In the genomic region with DNA sequence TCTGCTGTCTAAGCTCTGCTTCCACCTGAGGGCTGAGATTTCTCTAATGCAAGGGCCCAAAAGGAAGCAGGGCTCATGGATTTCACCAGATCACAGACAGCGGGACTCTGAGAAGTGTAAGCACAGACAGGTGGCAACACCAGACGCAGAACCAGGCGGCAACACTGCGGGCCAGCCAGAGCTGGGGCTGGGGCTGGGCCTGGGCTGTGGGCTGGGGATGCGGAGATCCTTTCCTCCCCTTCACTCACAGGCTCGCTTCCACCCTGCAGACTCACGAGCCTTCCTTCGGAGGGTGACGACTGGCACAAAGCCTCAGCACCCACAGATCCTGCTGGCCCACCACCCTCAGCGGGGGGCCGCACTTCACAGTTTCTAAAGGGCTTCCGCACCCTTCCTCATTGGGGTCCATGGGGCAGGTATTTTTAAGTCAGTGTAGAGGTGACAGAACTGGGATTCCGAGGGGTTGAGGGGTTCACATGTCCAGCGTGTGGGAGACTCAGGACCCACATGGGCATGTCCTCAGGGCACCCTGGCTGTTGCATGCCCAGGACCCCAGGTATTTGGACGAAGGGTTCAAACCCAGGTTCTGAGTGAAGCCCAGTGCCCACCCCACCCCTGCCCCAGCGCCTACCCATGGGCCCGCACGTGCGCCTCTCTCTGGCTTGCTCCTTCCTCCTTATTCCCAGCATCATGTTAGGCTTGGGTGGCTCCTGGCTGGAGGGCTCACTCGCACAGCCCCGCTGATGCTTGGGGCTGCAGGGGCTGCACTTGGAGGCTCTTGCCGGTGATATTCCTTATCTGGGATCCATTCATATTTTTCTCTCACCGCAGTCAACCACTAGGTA, we compare ENCODE assay signal across 22 cellular contexts.
DNase-seq lines count a peak whose midpoint lies in the region; ATAC-seq, FAIRE-seq and TF ChIP-seq lines count a peak whose summit lies in the region.
"Had no signal": no experiment of that assay in that cellular context is flagged by ENCODE, and none has a peak within 500 bp of the region (broad histone marks: within the 10 kb centered on the region; RNA-seq: fewer than 3 reads in every experiment).

No MANE protein-coding gene starts in this region.

- DNase-seq in GM23338 (ENCODE audit: low spot score) = peak; percentile 8
- peak; percentile 36 for DNase-seq in NCI-H1694 (lab: John Stamatoyannopoulos, UW)
- no peak for DNase-seq in H1 (ENCODE audit: low read depth in 1 of 2, low spot score in 2 of 2)
- no peak for DNase-seq in neural progenitor cell (ENCODE audit: low spot score)
- DNase-seq in NCI-H2107 treated with DMSO at 0.1 percent for 48 hours (lab: John Stamatoyannopoulos, UW; ENCODE audit: unreplicated experiment) = no peak
- DNase-seq in NCI-H1092 treated with DMSO at 0.1 percent for 48 hours (lab: John Stamatoyannopoulos, UW) = no peak
- DNase-seq: CD4-positive, alpha-beta T cell; DMS153; GDM1; GM23248; NCI-H1436; NCI-H2029 treated with DMSO at 0.1 percent for 48 hours; NCI-H2171 treated with DMSO at 0.1 percent for 48 hours; NCI-H446; NCI-H526 treated with DMSO at 0.1 percent for 48 hours; SHP77 had no signal

- peaks cover 4% of the 10 kb centered on the region; the same call in 1 of the 2 replicates for H3K4me1 ChIP-seq in GM23338 (ENCODE audit: insufficient read depth)
- H3K4me1 ChIP-seq in H1 (replicated peaks in 1 of 4; ENCODE audit: control insufficient read depth in 3 of 4, insufficient read depth in 4 of 4, low read length in 3 of 4) = peaks cover 0 to 9% (median 0%) of the 10 kb centered on the region in 4 experiments; a peak in 2 of 7 replicates
- peaks cover 58% of the 10 kb centered on the region for H3K4me1 ChIP-seq in neural progenitor cell
- H3K4me1 ChIP-seq: A549, Caco-2 had no signal

- H2AFZ ChIP-seq in GM23338 (peak overlapping the region; percentile 92; the same call in 1 of the 2 replicates), H1 (ENCODE audit: low read length) (peak overlapping the region; percentile 6; the same call in 1 of the 2 replicates), neural progenitor cell (replicated peaks) (no peak overlapping the region)
- H2AFZ ChIP-seq: GM23248 had no signal

- H3K4me1 Mint-ChIP-seq in GM23338 = peaks cover 21% of the 10 kb centered on the region
- H3K4me1 Mint-ChIP-seq in neural progenitor cell = peaks cover 42% of the 10 kb centered on the region

- H2BK5ac ChIP-seq in H1 (ENCODE audit: low read depth, low read length) = no peak overlapping the region

- no peak overlapping the region for H3K4ac ChIP-seq in H1 (replicated peaks; ENCODE audit: insufficient read length, low read depth, low read length)

- no peak overlapping the region for H3K23ac ChIP-seq in H1 (ENCODE audit: insufficient read length)

- H3K4me3 ChIP-seq in GM23338 = no peak overlapping the region
- no peak overlapping the region for H3K4me3 ChIP-seq in H1 (ENCODE audit: extremely low read depth in 1 of 4, insufficient read depth in 2 of 4, low read depth in 3 of 4, low read length in 4 of 4)
- no peak overlapping the region for H3K4me3 ChIP-seq in neural progenitor cell
- H3K4me3 ChIP-seq: A549, GM23248 had no signal

- H3K36me3 ChIP-seq in GM23338 (ENCODE audit: insufficient read depth) = no peaks in the 10 kb centered on the region
- H3K36me3 ChIP-seq in H1 (ENCODE audit: control insufficient read depth in 2 of 4, insufficient read depth in 4 of 4, low read length in 3 of 4) = no peaks in the 10 kb centered on the region
- no peaks in the 10 kb centered on the region for H3K36me3 ChIP-seq in neural progenitor cell

- H3K4me2 ChIP-seq in GM23338 (no peak overlapping the region), H1 (ENCODE audit: insufficient read depth in 1 of 2, low read depth in 2 of 2, low read length in 2 of 2) (no peak overlapping the region), neural progenitor cell (peak overlapping the region; percentile 71)
- H3K4me2 ChIP-seq: A549, KMS-11, SK-N-SH had no signal

- TF ChIP-seq CTCF in GM23338 (conservative IDR thresholded peaks at IDR 0.05; ENCODE audit: low read depth in 2 of 2) (no peak), H1 (IDR thresholded peaks at IDR 0.05; ENCODE audit: control extremely low read depth in 1 of 3, insufficient read depth in 1 of 3, low read depth in 1 of 3, low read length in 3 of 3) (no peak), neural progenitor cell (IDR thresholded peaks at IDR 0.05) (no peak)

- peak overlapping the region; percentile 29 for H4K8ac ChIP-seq in H1 (ENCODE audit: extremely low read depth, insufficient read depth, low read length)

- CTCF ChIA-PET in H1 (lab: Charles Lee; ENCODE audit: partially characterized antibody) = interaction anchor here (1.2 to 1.7 kb wide), 4 partner anchors 13 to 49 kb away, joined by 3 to 10 read pairs (median 7); no protein-coding TSS in a partner anchor

- TF ChIP-seq RAD21 in H1 (IDR thresholded peaks at IDR 0.05 in 1 of 2, conservative IDR thresholded peaks at IDR 0.05 in 1 of 2; ENCODE audit: low read depth in 2 of 2, low read length in 2 of 2) = no peak

- H3K9me2 ChIP-seq in GM23338 (ENCODE audit: insufficient read depth) = no peaks in the 10 kb centered on the region
- H3K9me2 ChIP-seq: SK-N-SH had no signal

- no peak overlapping the region for H2BK120ac ChIP-seq in H1 (replicated peaks; ENCODE audit: low read depth, low read length)

- no peak for FAIRE-seq in H1 (lab: Jason Lieb, UNC)
- FAIRE-seq: A549, RCC 7860 had no signal

- H3K9me3 Mint-ChIP-seq in GM23338 (no peaks in the 10 kb centered on the region), neural progenitor cell (no peaks in the 10 kb centered on the region)
- H3K9me3 Mint-ChIP-seq: CD4-positive, alpha-beta T cell had no signal

- H2AK5ac ChIP-seq in H1 (ENCODE audit: low read depth, low read length) = no peak overlapping the region

- 90% methylated on average over 18 of the region's 23 CpGs; no CpG with 5 or more reads in 1 of the 2 experiments for WGBS in H1 (ENCODE audit: extremely low coverage in 1 of 2, insufficient coverage in 1 of 2, insufficient read length in 1 of 2, insufficient replicate concordance in 2 of 2, low coverage in 1 of 2, low lambda C conversion rate in 2 of 2, missing lambda C conversion rate in 1 of 2), 2 experiments

- H3K27ac Mint-ChIP-seq in GM23338 (no peak overlapping the region), neural progenitor cell (peak overlapping the region; percentile 82)
- H3K27ac Mint-ChIP-seq: CD4-positive, alpha-beta T cell had no signal

- H3K27ac ChIP-seq in GM23338 (ENCODE audit: low read depth) (no peak overlapping the region), H1 (ENCODE audit: low read depth, low read length) (no peak overlapping the region), neural progenitor cell (peak overlapping the region; percentile 86)
- H3K27ac ChIP-seq: A549, GM23248, KMS-11 had no signal

- peaks cover 5% of the 10 kb centered on the region for H3K27me3 Mint-ChIP-seq in GM23338 (ENCODE audit: insufficient read depth, low read depth, poor library complexity)
- H3K27me3 Mint-ChIP-seq in neural progenitor cell (ENCODE audit: insufficient read depth, low read depth) = peaks cover 24% of the 10 kb centered on the region

- peak overlapping the region; percentile 37 for H4K91ac ChIP-seq in H1 (replicated peaks; ENCODE audit: insufficient read length, low read length)

- no peak overlapping the region for H2BK20ac ChIP-seq in H1 (ENCODE audit: low read length)

- no peak overlapping the region for H2BK12ac ChIP-seq in H1 (ENCODE audit: low read depth, low read length)

- H4K20me1 ChIP-seq in GM23338 (replicated peaks; ENCODE audit: insufficient read depth) (no peaks in the 10 kb centered on the region), H1 (replicated peaks in 1 of 2; ENCODE audit: control insufficient read depth in 1 of 2, insufficient read depth in 2 of 2, low read length in 2 of 2) (no peaks in the 10 kb centered on the region), neural progenitor cell (ENCODE audit: low read depth) (peaks cover 10% of the 10 kb centered on the region)

- H3K27me3 ChIP-seq in GM23338 (ENCODE audit: insufficient read depth) (no peaks in the 10 kb centered on the region), H1 (replicated peaks in 1 of 4; ENCODE audit: control insufficient read depth in 3 of 4, extremely low read depth in 1 of 4, insufficient read depth in 3 of 4, low read length in 3 of 4) (0 out of 7 replicates have a peak, but pooled peaks cover 0 to 3% (median 2%) of the 10 kb centered on the region in 4 experiments), neural progenitor cell (no peaks in the 10 kb centered on the region)

- H3K4me3 Mint-ChIP-seq in GM23338 (no peak overlapping the region), neural progenitor cell (peak overlapping the region; percentile 31)
- H3K4me3 Mint-ChIP-seq: CD4-positive, alpha-beta T cell had no signal

- no peak overlapping the region for H3K18ac ChIP-seq in H1 (ENCODE audit: extremely low read depth, low read length)

- no peak overlapping the region for H3K56ac ChIP-seq in H1 (replicated peaks; ENCODE audit: insufficient read length, low read depth, low read length)

- H3F3A ChIP-seq in GM23338 (replicated peaks; ENCODE audit: low read depth) (no peaks in the 10 kb centered on the region), neural progenitor cell (ENCODE audit: low read depth) (peaks cover 31% of the 10 kb centered on the region)

- ATAC-seq in GM23338 (peak; percentile 21), GM19328 (IDR thresholded peaks at IDR 0.05; ENCODE audit: unreplicated experiment) (no peak)
- ATAC-seq: A549 had no signal

- no peaks in the 10 kb centered on the region for H3K23me2 ChIP-seq in H1 (ENCODE audit: low read depth, low read length)

- H2BK15ac ChIP-seq in H1 (ENCODE audit: low read length) = no peak overlapping the region; the same call in 1 of the 2 replicates

- H3K9me3 ChIP-seq in H1 (ENCODE audit: insufficient read depth in 2 of 2, low read depth in 1 of 2, low read length in 1 of 2) = no peaks in the 10 kb centered on the region
- H3K9me3 ChIP-seq in neural progenitor cell (ENCODE audit: low read depth) = no peaks in the 10 kb centered on the region
- H3K9me3 ChIP-seq: A549, Caco-2, SK-N-SH had no signal

- no peak for TF ChIP-seq POLR2A in H1 (IDR thresholded peaks at IDR 0.05; ENCODE audit: control extremely low read depth in 1 of 2, low read depth in 2 of 2, low read length in 2 of 2)

- H3K14ac ChIP-seq in H1 (ENCODE audit: insufficient read length) = no peak overlapping the region

- H3K36me3 Mint-ChIP-seq in GM23338 (ENCODE audit: low read depth) = no peaks in the 10 kb centered on the region
- H3K36me3 Mint-ChIP-seq in neural progenitor cell = no peaks in the 10 kb centered on the region

- no peak overlapping the region for H3K9ac ChIP-seq in H1 (replicated peaks in 1 of 4; ENCODE audit: extremely low read depth in 1 of 4, low read depth in 3 of 4, low read length in 3 of 4)
- H3K9ac ChIP-seq in neural progenitor cell = no peak overlapping the region
- H3K9ac ChIP-seq: GM23248, KMS-11, SK-N-SH had no signal

- TF ChIP-seq EP300 in H1 (IDR thresholded peaks at IDR 0.05; ENCODE audit: borderline replicate concordance in 1 of 2, low read depth in 2 of 2, low read length in 2 of 2) = no peak

- no peak overlapping the region for H4K5ac ChIP-seq in H1 (ENCODE audit: insufficient read length, low read depth, low read length)

- H3K79me1 ChIP-seq in H1 (ENCODE audit: low read depth, low read length) = no peaks in the 10 kb centered on the region

- H3K79me2 ChIP-seq in GM23338 (replicated peaks; ENCODE audit: insufficient read depth) = no peaks in the 10 kb centered on the region
- H3K79me2 ChIP-seq in H1 (ENCODE audit: control insufficient read depth in 1 of 2, insufficient read depth in 2 of 2, low read length in 2 of 2) = no peaks in the 10 kb centered on the region
- H3K79me2 ChIP-seq in neural progenitor cell (ENCODE audit: low read depth) = no peaks in the 10 kb centered on the region

- POLR2A ChIA-PET in H1 (lab: Charles Lee; ENCODE audit: partially characterized antibody) = no interaction called here

Comparison
In these comparisons a context has a peak if more than half of its experiments do, and no peak if none do; other contexts are left out.
1. DNase-seq: peak in GM23338 (single experiment) and NCI-H1694 (single experiment); none in H1 (0 of 2), neural progenitor cell (single experiment), NCI-H2107 treated with DMSO at 0.1 percent for 48 hours (single experiment) and NCI-H1092 treated with DMSO at 0.1 percent for 48 hours (single experiment).